In genomic region chr19:38264486-38265212, GRCh38 we compare ENCODE assay signal across 8 cellular contexts. TPM values are rescaled to one million over a fixed set of nuclear protein-coding genes. Genes with fewer than 3 reads are reported as not detected.
DNase-seq lines count a peak whose midpoint lies in the region; ATAC-seq lines count a peak whose summit lies in the region.

Gene SPINT2 (plus strand): TSS chr19:38264573. CDS start chr19:38264893, 320 bp downstream.

- DNase-seq in ELF-1 (ENCODE audit: low read depth, low spot score) (peak; percentile 90), dermis microvascular lymphatic vessel endothelial cell (ENCODE audit: low read depth in 2 of 2) (peak in 1 of 2 donors; percentile 22), lung microvascular endothelial cell (ENCODE audit: low read depth in 2 of 2) (peak in 1 of 2 donors; percentile 40), D341Med (ENCODE audit: low spot score) (no peak)
- no peak for DNase-seq in T-helper 2 cell treated with Interferon-gamma antibody and Interleukin-4, amounts not matched to agents 5 μg/mL and 100 μg/mL, for 36 hours (ENCODE audit: low spot score)
- DNase-seq in stimulated activated naive CD4-positive, alpha-beta T cell treated with Interleukin-2 at 50 U/mL for 16 hours (lab: John Stamatoyannopoulos, UW) = peak; percentile 51

- peak; percentile 37 for ATAC-seq in HG03280 (IDR thresholded peaks at IDR 0.05; ENCODE audit: unreplicated experiment)
- ATAC-seq in GM18520 (IDR thresholded peaks at IDR 0.05; ENCODE audit: unreplicated experiment) = no peak

- H3K9me3 Mint-ChIP-seq in T-helper 2 cell treated with Interferon-gamma antibody and Interleukin-4, amounts not matched to agents 5 μg/mL and 100 μg/mL, for 36 hours = no peaks in the 10 kb centered on the region

- H3K27me3 Mint-ChIP-seq in T-helper 2 cell treated with Interferon-gamma antibody and Interleukin-4, amounts not matched to agents 5 μg/mL and 100 μg/mL, for 36 hours (ENCODE audit: low read depth) = no peaks in the 10 kb centered on the region

- peak within 1 kb of the TSS; percentile 96 for H3K27ac Mint-ChIP-seq in T-helper 2 cell treated with Interferon-gamma antibody and Interleukin-4, amounts not matched to agents 5 μg/mL and 100 μg/mL, for 36 hours

- peaks cover 42% of the 10 kb centered on the region for H3K4me1 Mint-ChIP-seq in T-helper 2 cell treated with Interferon-gamma antibody and Interleukin-4, amounts not matched to agents 5 μg/mL and 100 μg/mL, for 36 hours (ENCODE audit: low read depth)

- no peaks in the 10 kb centered on the region for H3K36me3 Mint-ChIP-seq in T-helper 2 cell treated with Interferon-gamma antibody and Interleukin-4, amounts not matched to agents 5 μg/mL and 100 μg/mL, for 36 hours (ENCODE audit: low read depth)

- H3K4me3 Mint-ChIP-seq in T-helper 2 cell treated with Interferon-gamma antibody and Interleukin-4, amounts not matched to agents 5 μg/mL and 100 μg/mL, for 36 hours = peak within 1 kb of the TSS; percentile 93

RNA-seq across cellular contexts. Expression of gene SPINT2, which starts in this region (rescaled TPM):
- total RNA-seq in dermis microvascular lymphatic vessel endothelial cell (24.5 and 35.1 TPM in 2 replicates), lung microvascular endothelial cell (26.8 and 27.0 TPM in 2 replicates)

Comparison
In these comparisons a context has a peak if more than half of its experiments do, and no peak if none do; other contexts are left out.
1. DNase-seq: peak in ELF-1 (single experiment) and stimulated activated naive CD4-positive, alpha-beta T cell treated with Interleukin-2 at 50 U/mL for 16 hours (single experiment); none in T-helper 2 cell treated with Interferon-gamma antibody and Interleukin-4, amounts not matched to agents 5 μg/mL and 100 μg/mL, for 36 hours (single experiment) and D341Med (single experiment).